8 cellular contexts compared by ENCODE assay signal in the genomic region with DNA sequence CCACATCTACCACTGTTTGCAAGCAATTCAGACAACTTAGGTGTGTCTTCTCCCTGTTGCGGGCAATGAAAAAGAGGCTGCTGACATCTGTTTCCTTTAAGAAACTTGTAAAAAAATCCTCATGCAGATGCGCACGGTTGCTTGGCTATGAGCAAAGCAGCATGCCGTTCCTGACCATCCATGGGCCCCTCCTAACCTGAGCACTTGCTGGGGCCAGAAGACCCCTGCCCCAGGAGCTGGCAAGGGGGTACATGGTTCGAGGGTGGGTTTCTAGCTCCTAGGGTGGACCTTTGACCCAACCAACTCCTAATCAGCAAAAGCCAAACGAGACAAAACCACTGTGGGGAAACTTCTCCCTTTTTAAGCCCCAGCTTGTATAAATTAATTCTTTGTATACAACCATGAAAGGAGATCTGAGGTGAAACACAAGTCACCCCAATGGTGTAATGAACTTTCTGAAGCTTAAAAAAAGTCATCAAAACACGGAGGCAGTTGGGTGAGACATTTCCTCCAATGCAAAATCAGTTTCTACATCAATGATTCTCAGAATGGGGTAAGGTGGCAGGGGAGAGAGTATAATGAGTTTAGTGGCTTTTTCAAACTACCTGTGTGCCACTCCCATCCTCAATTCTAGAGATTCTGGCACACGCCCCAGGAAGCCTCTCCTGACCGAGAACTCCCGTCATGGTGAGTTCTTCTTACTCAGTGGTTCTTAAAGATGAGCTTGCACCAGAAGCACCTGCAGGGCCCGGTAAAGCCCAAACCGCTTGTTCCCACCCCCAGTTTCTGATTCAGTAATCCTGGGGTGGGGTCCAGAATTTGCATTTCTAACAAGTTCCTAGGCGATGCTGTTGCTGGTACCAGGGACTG. TPM values are rescaled to one million over a fixed set of nuclear protein-coding genes. Genes with fewer than 3 reads are reported as not detected.
A peak's percentile ranks its signal among the peaks of the same experiment; 100 is the strongest.
DNase-seq lines count a peak whose midpoint lies in the region; ATAC-seq and TF ChIP-seq lines count a peak whose summit lies in the region.

No MANE protein-coding gene starts in this region.

- H3K9ac ChIP-seq in neuronal stem cell (ENCODE audit: low read depth, low read length, poor library complexity): no peak overlapping the region

- H2AK5ac ChIP-seq in neuronal stem cell (ENCODE audit: low read depth, low read length): no peak overlapping the region

- ATAC-seq in GM18498 (IDR thresholded peaks at IDR 0.05; ENCODE audit: unreplicated experiment) (peak; percentile 57), GM21576 (IDR thresholded peaks at IDR 0.05; ENCODE audit: unreplicated experiment) (peak; percentile 41)

- TF ChIP-seq RAD21 in Ishikawa (IDR thresholded peaks at IDR 0.05; ENCODE audit: low read depth): no peak

- H3K4me3 ChIP-seq in fibroblast of villous mesenchyme (ENCODE audit: low read depth, low read length) (no peak overlapping the region), neuronal stem cell (ENCODE audit: low read length in 2 of 2) (no peak overlapping the region)

- H3K4ac ChIP-seq in neuronal stem cell (ENCODE audit: low read length): no peak overlapping the region

- no peak for TF ChIP-seq CTCF in fibroblast of villous mesenchyme (IDR thresholded peaks at IDR 0.05; ENCODE audit: insufficient read depth, low read depth, low read length)

- no peak overlapping the region for H2BK12ac ChIP-seq in neuronal stem cell (ENCODE audit: low read length)

- H3K4me1 ChIP-seq in neuronal stem cell (ENCODE audit: control insufficient read depth in 2 of 2, insufficient read depth in 1 of 2, low read depth in 1 of 2, low read length in 2 of 2): peaks cover 15 to 35% of the 10 kb centered on the region in 2 donors

- no peak overlapping the region for H3K18ac ChIP-seq in neuronal stem cell (ENCODE audit: low read length)

- H2BK15ac ChIP-seq in neuronal stem cell (ENCODE audit: low read length): no peak overlapping the region

- peaks cover 0 to 15% (median 0%) of the 10 kb centered on the region in 3 experiments for H3K27me3 ChIP-seq in neuronal stem cell (ENCODE audit: control insufficient read depth in 3 of 3, insufficient read depth in 3 of 3, low read depth in 1 of 3, low read length in 3 of 3)

- no peaks in the 10 kb centered on the region for H3K79me1 ChIP-seq in neuronal stem cell (ENCODE audit: low read depth, low read length)

- H2BK5ac ChIP-seq in neuronal stem cell (ENCODE audit: low read length): no peak overlapping the region

- H3K4me2 ChIP-seq in neuronal stem cell (ENCODE audit: insufficient read depth, low read length, poor library complexity, severe bottlenecking): no peak overlapping the region

- in situ Hi-C loops in G401 (cut with HindIII; ENCODE audit: low sequenced_read_pairs): no loop called here

- no peak overlapping the region for H3K23ac ChIP-seq in neuronal stem cell (ENCODE audit: low read depth, low read length, poor library complexity)

- DNase-seq in fibroblast of villous mesenchyme (ENCODE audit: low read depth): peak; percentile 10
- DNase-seq in G401 (ENCODE audit: low spot score): no peak
- no peak for DNase-seq in NCI-H748 (lab: John Stamatoyannopoulos, UW; ENCODE audit: unreplicated experiment)
- no peak for DNase-seq in neuronal stem cell (ENCODE audit: low spot score)
- DNase-seq in DMS 273 treated with DMSO at 0.1 percent for 48 hours (lab: John Stamatoyannopoulos, UW): no peak

- H2AFZ ChIP-seq in neuronal stem cell (ENCODE audit: low read length): no peak overlapping the region

- no peak overlapping the region for H4K91ac ChIP-seq in neuronal stem cell (ENCODE audit: low read depth, low read length, poor library complexity)

- H3K27ac ChIP-seq in neuronal stem cell (replicated peaks; ENCODE audit: low read length): no peak overlapping the region

- no peak overlapping the region for H3K14ac ChIP-seq in neuronal stem cell (ENCODE audit: low read length)

- TF ChIP-seq EP300 in Ishikawa (IDR thresholded peaks at IDR 0.05; ENCODE audit: borderline replicate concordance): no peak

- H4K8ac ChIP-seq in neuronal stem cell (ENCODE audit: low read depth, low read length): no peak overlapping the region

- H3K9me3 ChIP-seq in neuronal stem cell (replicated peaks in 1 of 2; ENCODE audit: control insufficient read depth in 2 of 2, insufficient read depth in 1 of 2, low read depth in 1 of 2, low read length in 2 of 2): peaks cover 0 to 4% of the 10 kb centered on the region in 2 donors

- no peak overlapping the region for H2BK120ac ChIP-seq in neuronal stem cell (ENCODE audit: low read depth, low read length)

- H3K36me3 ChIP-seq in neuronal stem cell (replicated peaks in 1 of 2; ENCODE audit: control insufficient read depth in 2 of 2, insufficient read depth in 2 of 2, low read length in 2 of 2): no peaks in the 10 kb centered on the region

- WGBS in neuronal stem cell (ENCODE audit: extremely low coverage in 2 of 2, insufficient read length in 2 of 2, insufficient replicate concordance in 1 of 2), 2 donors: no CpG with 5 or more reads among the region's 13 CpGs

TF ChIP-seq in Ishikawa, 13 proteins besides CTCF, POLR2A, EP300 and RAD21:
- TF ChIP-seq TEAD4 (IDR thresholded peaks at IDR 0.05): no peak
- no peak for TF ChIP-seq TAF1 (IDR thresholded peaks at IDR 0.05; ENCODE audit: low read depth)
- peak; percentile 18; the same call in 1 of the 2 replicates for TF ChIP-seq FOXM1 (IDR thresholded peaks at IDR 0.05; ENCODE audit: borderline replicate concordance, low read depth)
- no peak for TF ChIP-seq YY1 (IDR thresholded peaks at IDR 0.05; ENCODE audit: low read depth)

RNA-seq across cellular contexts. Expression of a gene that starts 44.1 kb away (rescaled TPM):
- not detected in 2 replicates for total RNA-seq in fibroblast of villous mesenchyme
- total RNA-seq in G401 (2014; rRNA removed; shearing (Covaris generic)): not detected in 2 replicates
- not detected for polyA plus RNA-seq in neuronal stem cell (2013, experiment 1 of 2)
- polyA plus RNA-seq in neuronal stem cell (2013, experiment 2 of 2): not detected
